ENCODE assay signal across 8 cellular contexts in genomic region chr1:54403808-54404261, GRCh38. TPM values are rescaled to one million over a fixed set of nuclear protein-coding genes. Genes with fewer than 3 reads are reported as not detected.
DNase-seq lines count a peak whose midpoint lies in the region; TF ChIP-seq lines count a peak whose summit lies in the region.

No MANE protein-coding gene starts in this region.

- H3K9me3 ChIP-seq in ascending aorta (no peaks in the 10 kb centered on the region), mucosa of rectum (ENCODE audit: control insufficient read depth in 2 of 2, low read length in 2 of 2) (no peaks in the 10 kb centered on the region), MG63 (no peaks in the 10 kb centered on the region)

- TF ChIP-seq CTCF in ascending aorta (IDR thresholded peaks at IDR 0.05), result no peak

- H3K27ac ChIP-seq in ascending aorta, result peak overlapping the region; percentile 23 to 64
- no peak overlapping the region for H3K27ac ChIP-seq in mucosa of rectum (ENCODE audit: low read depth in 2 of 2, low read length in 2 of 2)

- peaks cover 6 to 39% of the 10 kb centered on the region in 2 donors for H3K4me1 ChIP-seq in ascending aorta
- H3K4me1 ChIP-seq in mucosa of rectum (ENCODE audit: control insufficient read depth in 2 of 2, insufficient read depth in 2 of 2, low read length in 2 of 2), result peaks cover 25 to 29% of the 10 kb centered on the region in 2 donors

- H3K4me3 ChIP-seq in ascending aorta (peak overlapping the region; percentile 91 to 96), mucosa of rectum (ENCODE audit: low read length in 2 of 2) (peak overlapping the region; percentile 41 to 66), MG63 (no peak overlapping the region)

- DNase-seq in AML-193 (lab: John Stamatoyannopoulos, UW) (peak; percentile 23 to 32), HT1080 (ENCODE audit: low read depth) (peak; percentile 90), ascending aorta (ENCODE audit: low spot score in 2 of 2) (no peak), NCI-H146 (lab: John Stamatoyannopoulos, UW) (no peak), MG63 (no peak), NCI-H187 treated with DMSO at 0.1 percent for 48 hours (lab: John Stamatoyannopoulos, UW) (no peak)
- DNase-seq in stimulated activated naive CD4-positive, alpha-beta T cell (lab: John Stamatoyannopoulos, UW), result no peak

- intact Hi-C loops in ascending aorta (cut with DNase I), result loop anchor here (5.0 kb wide), 1 partner anchor 52 kb away; no protein-coding TSS in a partner anchor

- H3K27me3 ChIP-seq in ascending aorta (no peaks in the 10 kb centered on the region), mucosa of rectum (ENCODE audit: control insufficient read depth in 2 of 2, insufficient read depth in 2 of 2, low read length in 2 of 2) (no peaks in the 10 kb centered on the region), MG63 (no peaks in the 10 kb centered on the region)

- H3K9ac ChIP-seq in mucosa of rectum (ENCODE audit: low read depth in 1 of 2, low read length in 2 of 2), result no peak overlapping the region

- H3K36me3 ChIP-seq in ascending aorta (peaks cover 13 to 37% of the 10 kb centered on the region in 2 donors), mucosa of rectum (ENCODE audit: control insufficient read depth in 2 of 2, insufficient read depth in 2 of 2, low read length in 2 of 2) (peaks cover 32 to 34% of the 10 kb centered on the region in 2 donors), MG63 (no peaks in the 10 kb centered on the region)

RNA-seq across cellular contexts. Expression of gene SSBP3, which starts 2.4 kb away (rescaled TPM):
- 28.9 and 44.1 TPM in 2 replicates for total RNA-seq in HT1080 (2014; rRNA removed; shearing (Covaris generic))
- 84.8 and 95.0 TPM in 2 replicates for polyA plus RNA-seq in HT1080 (2015; cell fraction: cytosol; rRNA removed)
- polyA plus RNA-seq in HT1080 (2015; cell fraction: nucleus; rRNA removed), result 54.5 and 59.2 TPM in 2 replicates
- total RNA-seq in ascending aorta, result 51.0 TPM
- 15.9 and 40.6 TPM in 2 replicates for total RNA-seq in MG63 (2014; rRNA removed; shearing (Covaris generic); ENCODE audit: low replicate concordance)

Comparison
In these comparisons a context has a peak if more than half of its experiments do, and no peak if none do; other contexts are left out.
1. DNase-seq: peak in AML-193 (2 of 2) and HT1080 (single experiment); none in ascending aorta (0 of 2), stimulated activated naive CD4-positive, alpha-beta T cell (0 of 6), NCI-H146 (single experiment), MG63 (single experiment) and NCI-H187 treated with DMSO at 0.1 percent for 48 hours (single experiment).
2. H3K27ac ChIP-seq: peak in ascending aorta (2 of 2); none in mucosa of rectum (0 of 2).